Comparison of ENCODE assay signal across 10 cellular contexts in genomic region chr1:11707621-11708276, GRCh38. TPM values are rescaled to one million over a fixed set of nuclear protein-coding genes. Genes with fewer than 3 reads are reported as not detected.
DNase-seq lines count a peak whose midpoint lies in the region; ATAC-seq and TF ChIP-seq lines count a peak whose summit lies in the region.
"Had no signal": no experiment of that assay in that cellular context is flagged by ENCODE, and none has a peak within 500 bp of the region (broad histone marks: within the 10 kb centered on the region; RNA-seq: fewer than 3 reads in every experiment).

No MANE protein-coding gene starts in this region.

- no peak overlapping the region for H3K4me3 Mint-ChIP-seq in immature natural killer cell
- H3K4me3 Mint-ChIP-seq in CD4-positive, alpha-beta memory T cell = no peak overlapping the region
- H3K4me3 Mint-ChIP-seq: central memory CD8-positive, alpha-beta T cell; stimulated activated effector memory CD8-positive, alpha-beta T cell treated with anti-CD3 and anti-CD28 coated beads, Interleukin-12 subunit alpha, Interleukin-12 subunit beta, amount 100 ng/mL, for 72 hours had no signal

- H3K9me3 ChIP-seq in WERI-Rb-1 (ENCODE audit: severe bottlenecking) = no peaks in the 10 kb centered on the region
- H3K9me3 ChIP-seq in mucosa of descending colon = no peaks in the 10 kb centered on the region
- H3K9me3 ChIP-seq in CD4-positive, alpha-beta memory T cell (ENCODE audit: control insufficient read depth in 1 of 2, low read length in 2 of 2) = no peaks in the 10 kb centered on the region

- peak; percentile 43 for ATAC-seq in mucosa of descending colon
- no peak for ATAC-seq in GM18858 (IDR thresholded peaks at IDR 0.05; ENCODE audit: unreplicated experiment)

- POLR2A ChIA-PET in CD4-positive, alpha-beta memory T cell (lab: Charles Lee; ENCODE audit: partially characterized antibody) = interaction anchor here (1.2 kb wide), 1 partner anchor 57 kb away, joined by 3 read pairs; no protein-coding TSS in a partner anchor

- H3K4me1 ChIP-seq in mucosa of descending colon (ENCODE audit: low read depth) = no peaks in the 10 kb centered on the region
- no peaks in the 10 kb centered on the region for H3K4me1 ChIP-seq in CD4-positive, alpha-beta memory T cell (ENCODE audit: insufficient read depth, low read length)

- H3K4me3 ChIP-seq in WERI-Rb-1 (ENCODE audit: low read depth, low read length) = no peak overlapping the region
- no peak overlapping the region for H3K4me3 ChIP-seq in mucosa of descending colon
- no peak overlapping the region for H3K4me3 ChIP-seq in CD4-positive, alpha-beta memory T cell (ENCODE audit: low read length in 2 of 2)

- intact Hi-C loops in mucosa of descending colon (cut with DNase I, micrococcal nuclease) = no loop called here
- intact Hi-C loops in CD4-positive, alpha-beta memory T cell (cut with micrococcal nuclease) = no loop called here

- no peaks in the 10 kb centered on the region for H3K27me3 ChIP-seq in WERI-Rb-1 (ENCODE audit: insufficient read depth, low read depth, severe bottlenecking)
- H3K27me3 ChIP-seq in CD4-positive, alpha-beta memory T cell (ENCODE audit: insufficient read depth, low read length) = peaks cover 3% of the 10 kb centered on the region

- DNase-seq in DMS53 (lab: John Stamatoyannopoulos, UW) (peak; percentile 80), NCI-H1436 treated with DMSO at 0.1 percent for 48 hours (lab: John Stamatoyannopoulos, UW) (peak; percentile 67), WERI-Rb-1 (peak; percentile 76), mucosa of descending colon (peak in 2 of 3 donors; percentile 46 to 52), immature natural killer cell (no peak), HCEC 1CT (no peak)
- DNase-seq in CD4-positive, alpha-beta memory T cell = no peak

- H3K27ac Mint-ChIP-seq in immature natural killer cell = peak overlapping the region in 1 of 6 donors; percentile 30
- no peak overlapping the region for H3K27ac Mint-ChIP-seq in CD4-positive, alpha-beta memory T cell
- H3K27ac Mint-ChIP-seq: stimulated activated effector memory CD8-positive, alpha-beta T cell treated with anti-CD3 and anti-CD28 coated beads, Interleukin-12 subunit alpha, Interleukin-12 subunit beta, amount 100 ng/mL, for 72 hours had no signal

- peaks cover 0 to 2% (median 0%) of the 10 kb centered on the region in 3 donors for H3K27me3 Mint-ChIP-seq in immature natural killer cell (ENCODE audit: low read depth in 3 of 3)
- peaks cover 15 to 17% of the 10 kb centered on the region in 2 donors for H3K27me3 Mint-ChIP-seq in CD4-positive, alpha-beta memory T cell

- no peaks in the 10 kb centered on the region for H3K9me3 Mint-ChIP-seq in immature natural killer cell
- H3K9me3 Mint-ChIP-seq in CD4-positive, alpha-beta memory T cell = no peaks in the 10 kb centered on the region
- H3K9me3 Mint-ChIP-seq: central memory CD8-positive, alpha-beta T cell; stimulated activated effector memory CD8-positive, alpha-beta T cell treated with anti-CD3 and anti-CD28 coated beads, Interleukin-12 subunit alpha, Interleukin-12 subunit beta, amount 100 ng/mL, for 72 hours had no signal

- CTCF ChIA-PET in CD4-positive, alpha-beta memory T cell (lab: Charles Lee; ENCODE audit: partially characterized antibody) = interaction anchor here (2.0 to 3.2 kb wide), 2 partner anchors 9 to 12 kb away, joined by 5 to 16 read pairs; no protein-coding TSS in a partner anchor

- peaks cover 0 to 1% of the 10 kb centered on the region in 2 donors for H3K4me1 Mint-ChIP-seq in immature natural killer cell
- H3K4me1 Mint-ChIP-seq in CD4-positive, alpha-beta memory T cell = no peaks in the 10 kb centered on the region
- H3K4me1 Mint-ChIP-seq: central memory CD8-positive, alpha-beta T cell had no signal

- TF ChIP-seq CTCF in WERI-Rb-1 (IDR thresholded peaks at IDR 0.05; ENCODE audit: low read depth, low read length) (no peak), mucosa of descending colon (IDR thresholded peaks at IDR 0.05) (no peak)

- peaks cover 0 to 4% (median 0%) of the 10 kb centered on the region in 3 donors for H3K36me3 Mint-ChIP-seq in immature natural killer cell
- H3K36me3 Mint-ChIP-seq in CD4-positive, alpha-beta memory T cell = no peaks in the 10 kb centered on the region
- H3K36me3 Mint-ChIP-seq: stimulated activated effector memory CD8-positive, alpha-beta T cell treated with anti-CD3 and anti-CD28 coated beads, Interleukin-12 subunit alpha, Interleukin-12 subunit beta, amount 100 ng/mL, for 72 hours had no signal

- peaks cover 26% of the 10 kb centered on the region for H3K36me3 ChIP-seq in WERI-Rb-1
- H3K36me3 ChIP-seq in mucosa of descending colon (ENCODE audit: low read depth) = no peaks in the 10 kb centered on the region
- no peaks in the 10 kb centered on the region for H3K36me3 ChIP-seq in CD4-positive, alpha-beta memory T cell (ENCODE audit: insufficient read depth, low read length)

- H3K27ac ChIP-seq in WERI-Rb-1 = peak overlapping the region; percentile 73
- no peak overlapping the region for H3K27ac ChIP-seq in CD4-positive, alpha-beta memory T cell (ENCODE audit: low read depth, low read length)

RNA-seq across cellular contexts. Expression of gene DRAXIN, which starts 16.2 kb away (rescaled TPM):
- under 1 TPM; 0.10 to 0.19 (median 0.17) TPM for total RNA-seq in mucosa of descending colon
- polyA plus RNA-seq in immature natural killer cell = under 1 TPM; 0.29 to 0.94 (median 0.58) TPM
- under 1 TPM; 0.17 to 0.23 TPM for total RNA-seq in CD4-positive, alpha-beta memory T cell
- under 1 TPM in 1 of 2 donors, not detected in 1; 0.07 TPM for polyA plus RNA-seq in CD4-positive, alpha-beta memory T cell

RNA-seq across cellular contexts. Expression of gene MAD2L2, which starts 26.8 kb away (rescaled TPM):
- total RNA-seq in mucosa of descending colon = 10 to 100 TPM in 2 of 3 donors, 1 to 10 TPM in 1; 5.1 to 21.2 (median 16.3) TPM
- 100 to 1,000 TPM; 103 to 182 (median 163) TPM for polyA plus RNA-seq in immature natural killer cell
- 10 to 100 TPM; 20.7 to 22.7 TPM for total RNA-seq in CD4-positive, alpha-beta memory T cell
- 10 to 100 TPM; 51.5 to 55.1 TPM for polyA plus RNA-seq in CD4-positive, alpha-beta memory T cell

RNA-seq across cellular contexts. Expression of gene AGTRAP, which starts 28.2 kb away (rescaled TPM):
- 10 to 100 TPM; 11.8 to 23.4 (median 22.6) TPM for total RNA-seq in mucosa of descending colon
- 100 to 1,000 TPM; 319 to 591 (median 324) TPM for polyA plus RNA-seq in immature natural killer cell
- 10 to 100 TPM; 19.0 to 21.7 TPM for total RNA-seq in CD4-positive, alpha-beta memory T cell
- polyA plus RNA-seq in CD4-positive, alpha-beta memory T cell = 10 to 100 TPM; 53.4 to 76.9 TPM

RNA-seq across cellular contexts. Expression of gene FBXO6, which starts 43.7 kb away (rescaled TPM):
- total RNA-seq in mucosa of descending colon = 1 to 10 TPM; 3.8 to 7.5 (median 6.3) TPM
- 100 to 1,000 TPM; 105 to 164 (median 121) TPM for polyA plus RNA-seq in immature natural killer cell
- total RNA-seq in CD4-positive, alpha-beta memory T cell = 1 to 10 TPM; 3.2 to 4.3 TPM
- 10 to 100 TPM in 1 of 2 donors, 1 to 10 TPM in 1; 9.0 to 12.1 TPM for polyA plus RNA-seq in CD4-positive, alpha-beta memory T cell

RNA-seq across cellular contexts. Expression of gene FBXO44, which starts 53.1 kb away (rescaled TPM):
- total RNA-seq in mucosa of descending colon = 10 to 100 TPM in 1 of 3 donors, 1 to 10 TPM in 2; 6.5 to 19.1 (median 6.6) TPM
- 10 to 100 TPM in 2 of 3 donors, 1 to 10 TPM in 1; 8.6 to 13.4 (median 12.5) TPM for polyA plus RNA-seq in immature natural killer cell
- total RNA-seq in CD4-positive, alpha-beta memory T cell = 10 to 100 TPM; 56.7 to 56.9 TPM
- 10 to 100 TPM in 1 of 2 donors, 1 to 10 TPM in 1; 10.0 to 11.0 TPM for polyA plus RNA-seq in CD4-positive, alpha-beta memory T cell

Comparison
In these comparisons a context has a peak if more than half of its experiments do, and no peak if none do; other contexts are left out.
1. DNase-seq: peak in DMS53 (single experiment), NCI-H1436 treated with DMSO at 0.1 percent for 48 hours (single experiment), WERI-Rb-1 (single experiment) and mucosa of descending colon (2 of 3); none in immature natural killer cell (0 of 3), HCEC 1CT (single experiment) and CD4-positive, alpha-beta memory T cell (0 of 5).